In the genomic region with DNA sequence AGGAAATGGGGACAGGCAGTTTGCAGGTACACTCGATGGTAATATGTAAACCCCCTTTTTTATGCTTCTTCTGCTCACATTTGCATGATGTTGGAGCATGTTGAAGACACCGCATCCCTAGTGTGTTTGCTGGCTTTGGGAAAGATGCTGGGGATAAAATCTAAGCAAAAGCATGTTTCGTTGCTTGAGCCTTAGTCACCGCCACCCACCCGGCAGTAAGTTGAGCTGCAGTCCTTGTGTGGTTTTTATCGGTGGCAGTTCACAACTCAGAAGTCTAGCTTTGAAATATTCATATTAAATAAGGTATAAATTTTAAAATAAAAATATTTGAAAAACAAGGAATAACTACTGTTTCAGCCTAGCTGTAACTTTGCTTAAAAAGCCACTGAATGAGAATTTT, we compare ENCODE assay signal across 1 cellular context.
TF ChIP-seq lines count a peak whose summit lies in the region.

No MANE protein-coding gene starts in this region.

TF ChIP-seq in IMR-90, 13 proteins besides CTCF, POLR2A, EP300 and RAD21:
- no peak for TF ChIP-seq FOS (IDR thresholded peaks at IDR 0.05; ENCODE audit: low read depth, low read length)
- TF ChIP-seq, protein P1, sequence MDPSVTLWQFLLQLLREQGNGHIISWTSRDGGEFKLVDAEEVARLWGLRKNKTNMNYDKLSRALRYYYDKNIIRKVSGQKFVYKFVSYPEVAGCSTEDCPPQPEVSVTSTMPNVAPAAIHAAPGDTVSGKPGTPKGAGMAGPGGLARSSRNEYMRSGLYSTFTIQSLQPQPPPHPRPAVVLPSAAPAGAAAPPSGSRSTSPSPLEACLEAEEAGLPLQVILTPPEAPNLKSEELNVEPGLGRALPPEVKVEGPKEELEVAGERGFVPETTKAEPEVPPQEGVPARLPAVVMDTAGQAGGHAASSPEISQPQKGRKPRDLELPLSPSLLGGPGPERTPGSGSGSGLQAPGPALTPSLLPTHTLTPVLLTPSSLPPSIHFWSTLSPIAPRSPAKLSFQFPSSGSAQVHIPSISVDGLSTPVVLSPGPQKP (IDR thresholded peaks at IDR 0.05; ENCODE audit: borderline replicate concordance, low read depth, low read length) = no peak
- TF ChIP-seq, protein P2, sequence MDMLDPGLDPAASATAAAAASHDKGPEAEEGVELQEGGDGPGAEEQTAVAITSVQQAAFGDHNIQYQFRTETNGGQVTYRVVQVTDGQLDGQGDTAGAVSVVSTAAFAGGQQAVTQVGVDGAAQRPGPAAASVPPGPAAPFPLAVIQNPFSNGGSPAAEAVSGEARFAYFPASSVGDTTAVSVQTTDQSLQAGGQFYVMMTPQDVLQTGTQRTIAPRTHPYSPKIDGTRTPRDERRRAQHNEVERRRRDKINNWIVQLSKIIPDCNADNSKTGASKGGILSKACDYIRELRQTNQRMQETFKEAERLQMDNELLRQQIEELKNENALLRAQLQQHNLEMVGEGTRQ (IDR thresholded peaks at IDR 0.05; ENCODE audit: low read depth, low read length) = no peak
- TF ChIP-seq CEBPB (IDR thresholded peaks at IDR 0.05; ENCODE audit: low read depth, low read length) = no peak
- no peak for TF ChIP-seq MAZ (IDR thresholded peaks at IDR 0.05; ENCODE audit: borderline replicate concordance, low read depth, low read length)
- TF ChIP-seq SMC3 (IDR thresholded peaks at IDR 0.05; ENCODE audit: low read depth, low read length) = no peak
- TF ChIP-seq RCOR1 (IDR thresholded peaks at IDR 0.05; ENCODE audit: insufficient replicate concordance, low read length) = no peak
- no peak for TF ChIP-seq CHD1 (IDR thresholded peaks at IDR 0.05; ENCODE audit: low read depth, low read length)
- TF ChIP-seq MAFK (IDR thresholded peaks at IDR 0.05; ENCODE audit: low read depth, low read length) = no peak
- no peak for TF ChIP-seq MXI1 (IDR thresholded peaks at IDR 0.05; ENCODE audit: borderline replicate concordance, low read depth, low read length)
- TF ChIP-seq RFX5 (IDR thresholded peaks at IDR 0.05; ENCODE audit: low read depth, low read length) = no peak
- TF ChIP-seq BHLHE40 (IDR thresholded peaks at IDR 0.05; ENCODE audit: low read depth, low read length) = no peak
- TF ChIP-seq NFE2L2 (IDR thresholded peaks at IDR 0.05; ENCODE audit: low read depth, low read length) = no peak
